In genomic region chr16:49620158-49620867, GRCh38 we compare ENCODE assay signal across 9 cellular contexts.
DNase-seq lines count a peak whose midpoint lies in the region; ATAC-seq and TF ChIP-seq lines count a peak whose summit lies in the region.
"Had no signal": no experiment of that assay in that cellular context is flagged by ENCODE, and none has a peak within 500 bp of the region (broad histone marks: within the 10 kb centered on the region; RNA-seq: fewer than 3 reads in every experiment).

No MANE protein-coding gene starts in this region.

- H3K9me3 ChIP-seq in adrenal gland (replicated peaks in 1 of 3) (no peaks in the 10 kb centered on the region), right cardiac atrium (ENCODE audit: control insufficient read depth, low read length) (no peaks in the 10 kb centered on the region)

- DNase-seq in ELR (ENCODE audit: low read depth): peak; percentile 41
- DNase-seq in adrenal gland: peak; percentile 85 to 96 (median 94)
- DNase-seq in right cardiac atrium: peak; percentile 90 to 94 (median 94)
- peak; percentile 71 for DNase-seq in sciatic nerve (ENCODE audit: low spot score)
- no peak for DNase-seq in NCI-H774 (lab: John Stamatoyannopoulos, UW)
- no peak for DNase-seq in NOMO-1 treated with DMSO at 0.1 percent for 48 hours (lab: John Stamatoyannopoulos, UW; ENCODE audit: unreplicated experiment)
- no peak for DNase-seq in GM19240 (ENCODE audit: insufficient read length, low spot score)
- no peak for DNase-seq in effector CD4-positive, alpha-beta T cell
- DNase-seq: activated naive CD4-positive, alpha-beta T cell treated with Interleukin-2 at 50 U/mL for 16 hours had no signal

- no peak for TF ChIP-seq CTCF in adrenal gland (IDR thresholded peaks at IDR 0.05)

- H3K27ac ChIP-seq in adrenal gland: peak overlapping the region; percentile 26 to 87 (median 53)
- H3K27ac ChIP-seq in right cardiac atrium (ENCODE audit: low read length): peak overlapping the region; percentile 50

- peaks cover 15 to 23% of the 10 kb centered on the region in 2 donors for H3K4me1 ChIP-seq in adrenal gland (replicated peaks in 1 of 2)
- H3K4me1 ChIP-seq in right cardiac atrium (ENCODE audit: control insufficient read depth, insufficient read depth, low read length): peaks cover 11% of the 10 kb centered on the region

- H3K27me3 ChIP-seq in adrenal gland (no peaks in the 10 kb centered on the region), right cardiac atrium (ENCODE audit: control insufficient read depth, insufficient read depth) (no peaks in the 10 kb centered on the region)

- H3K36me3 ChIP-seq in adrenal gland (replicated peaks in 1 of 2): no peaks in the 10 kb centered on the region

- WGBS in adrenal gland, 4 donors: 20 to 36% (median 29%) methylated on average over 1 to 11 of the region's 11 CpGs
- 26% methylated on average over 11 of the region's 11 CpGs for WGBS in right cardiac atrium

- peak; percentile 87 to 90 for ATAC-seq in right cardiac atrium
- peak; percentile 76 for ATAC-seq in sciatic nerve

- intact Hi-C loops in adrenal gland (cut with DNase I) (no loop called here), right cardiac atrium (cut with DNase I) (no loop called here), sciatic nerve (cut with DNase I) (no loop called here)

- no peak for TF ChIP-seq POLR2A in adrenal gland (IDR thresholded peaks at IDR 0.05)

- H3K4me3 ChIP-seq in adrenal gland: no peak overlapping the region
- H3K4me3 ChIP-seq in right cardiac atrium (ENCODE audit: low read length): no peak overlapping the region

Comparison
In these comparisons a context has a peak if more than half of its experiments do, and no peak if none do; other contexts are left out.
1. DNase-seq: peak in ELR (single experiment), adrenal gland (7 of 7), right cardiac atrium (3 of 3) and sciatic nerve (single experiment); none in NCI-H774 (single experiment), NOMO-1 treated with DMSO at 0.1 percent for 48 hours (single experiment), GM19240 (single experiment) and effector CD4-positive, alpha-beta T cell (single experiment).